Comparison of ENCODE assay signal across 1 cellular context in genomic region chr4:109952612-109953011, GRCh38.
TF ChIP-seq lines count a peak whose summit lies in the region.

No MANE protein-coding gene starts in this region.

TF ChIP-seq in GM23338, 12 proteins besides CTCF, POLR2A, EP300 and RAD21:
- no peak for TF ChIP-seq ZNF462 (CRISPR knock-in tag; IDR thresholded peaks at IDR 0.05)
- TF ChIP-seq ZNF114 (CRISPR knock-in tag; IDR thresholded peaks at IDR 0.05) = no peak
- TF ChIP-seq NANOG (IDR thresholded peaks at IDR 0.05; ENCODE audit: borderline replicate concordance) = no peak
